Comparison of ENCODE assay signal across 22 cellular contexts in the genomic region with DNA sequence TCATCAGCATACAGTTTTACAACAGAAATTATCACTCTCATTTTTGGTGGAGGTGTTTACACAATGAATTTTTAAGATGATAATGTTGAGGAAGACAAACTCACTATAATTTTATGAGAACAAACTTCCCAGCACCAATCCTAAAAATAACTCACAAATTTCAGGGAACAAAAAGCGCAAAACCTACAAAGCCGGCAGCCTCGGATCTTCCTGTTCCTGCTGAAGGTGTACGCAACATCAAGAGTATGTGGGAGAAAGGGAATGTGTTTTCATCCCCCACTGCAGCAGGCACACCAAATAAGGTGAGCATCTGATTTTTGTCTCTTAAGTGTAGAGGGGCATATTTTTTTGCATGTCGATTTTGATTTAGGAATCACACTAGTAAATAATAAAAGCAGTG.
"Had no signal": no experiment of that assay in that cellular context is flagged by ENCODE, and none has a peak within 500 bp of the region (broad histone marks: within the 10 kb centered on the region; RNA-seq: fewer than 3 reads in every experiment).

No MANE protein-coding gene starts in this region.

- H3K9me3 ChIP-seq: esophagus squamous epithelium, left lung, lower lobe of right lung, psoas muscle, right lobe of liver, stomach, tibial artery, upper lobe of left lung, uterus had no signal

- H3K27ac ChIP-seq: epithelial cell of prostate, esophagus squamous epithelium, left lung, lower lobe of right lung, parathyroid adenoma, psoas muscle, right lobe of liver, upper lobe of left lung had no signal

- H3K4me3 Mint-ChIP-seq: immature natural killer cell, memory B cell, mesothelial cell of epicardium, nephron had no signal

- H3K4me3 ChIP-seq: esophagus squamous epithelium, left lung, lower lobe of right lung, psoas muscle, right lobe of liver, stomach, tibial artery, upper lobe of left lung, uterus had no signal

- DNase-seq: effector memory CD4-positive, alpha-beta T cell; esophagus squamous epithelium; foreskin fibroblast; immature natural killer cell; left lung; lower lobe of right lung; occipital lobe; psoas muscle; retina; right lobe of liver; stimulated activated CD4-positive, alpha-beta T cell treated with anti-CD3 and anti-CD28 coated beads, Interleukin-2, amount 100 ng/mL, for 24 hours; stimulated activated CD4-positive, alpha-beta T cell treated with anti-CD3 and anti-CD28 coated beads, Interleukin-4, amount 100 ng/mL, for 4 hours; stimulated activated naive CD4-positive, alpha-beta T cell; stomach; tibial artery; upper lobe of left lung; uterus had no signal

- H3K9me3 Mint-ChIP-seq: immature natural killer cell, memory B cell, mesothelial cell of epicardium, nephron had no signal

- H3K4me1 Mint-ChIP-seq: immature natural killer cell, memory B cell had no signal

- H3K36me3 Mint-ChIP-seq: memory B cell had no signal

- H3K36me3 ChIP-seq: uterus had no signal

- H3K27me3 ChIP-seq: esophagus squamous epithelium, left lung, right lobe of liver, stomach, tibial artery, upper lobe of left lung, uterus had no signal

- H3K27me3 Mint-ChIP-seq: memory B cell had no signal

- H3K4me1 ChIP-seq: left lung, lower lobe of right lung, parathyroid adenoma, psoas muscle, upper lobe of left lung, uterus had no signal

- H3K27ac Mint-ChIP-seq: immature natural killer cell, memory B cell, mesothelial cell of epicardium, nephron had no signal
